ENCODE assay signal across 16 cellular contexts in genomic region chr1:25308168-25308567, GRCh38. TPM values are rescaled to one million over a fixed set of nuclear protein-coding genes. Genes with fewer than 3 reads are reported as not detected.
"Had no signal": no experiment of that assay in that cellular context is flagged by ENCODE, and none has a peak within 500 bp of the region (broad histone marks: within the 10 kb centered on the region; RNA-seq: fewer than 3 reads in every experiment).

No MANE protein-coding gene starts in this region.

RNA-seq across cellular contexts. Expression of gene RHD, which starts 35.9 kb away (rescaled TPM):
- total RNA-seq: activated naive CD4-positive, alpha-beta T cell treated with anti-CD3 and anti-CD28 coated beads for 36 hours; activated naive CD4-positive, alpha-beta T cell treated with anti-CD3 and anti-CD28 coated beads, Interleukin-2, amount 50 U/mL, for 72 hours; activated naive CD8-positive, alpha-beta T cell treated with anti-CD3 and anti-CD28 coated beads for 36 hours; activated naive CD8-positive, alpha-beta T cell treated with anti-CD3 and anti-CD28 coated beads, Interleukin-2, amount 10 ng/mL, durations not matched to agents 7 days and 5 days; activated T-cell treated with anti-CD3 and anti-CD28 coated beads, Interleukin-2, amount 50 U/mL, for 4 hours; activated T-helper 1 cell treated with anti-CD3 and anti-CD28 coated beads, Interleukin-12 subunit alpha, Interleukin-12 subunit beta, Interleukin-2, Interleukin-4 antibody, amounts not matched to agents 30 ng/mL and 10 ng/mL and 1 ng/mL, durations not matched to agents 14 hours and 24 hours and 36 hours; activated T-helper 2 cell treated with anti-CD3 and anti-CD28 coated beads, Interferon-gamma antibody, Interleukin-2, Interleukin-4, amounts not matched to agents 10 μg/mL and 5 μg/mL and 100 μg/mL, durations not matched to agents 14 hours and 24 hours and 36 hours; aorta; ascending aorta; astrocyte; body of pancreas; breast epithelium; bronchial epithelial cell; cardiac muscle cell; cardiac septum had no signal
- polyA plus RNA-seq: adipose tissue, aorta had no signal
